In genomic region chr10:101939273-101939635, GRCh38 we compare ENCODE assay signal across 1 cellular context.
TF ChIP-seq lines count a peak whose summit lies in the region.

No MANE protein-coding gene starts in this region.

TF ChIP-seq in SK-N-SH, 30 proteins besides CTCF, POLR2A, EP300 and RAD21 (continued from another document):
- TF ChIP-seq IRF3 (IDR thresholded peaks at IDR 0.05; ENCODE audit: low read depth, low read length) (no peak), MEF2A (IDR thresholded peaks at IDR 0.05; ENCODE audit: borderline replicate concordance, low read depth) (peak; percentile 85; the same call in 1 of the 2 replicates), FOXM1 (IDR thresholded peaks at IDR 0.05; ENCODE audit: low read depth) (no peak), GATA2 (CRISPR knock-in tag; IDR thresholded peaks at IDR 0.05) (no peak), NRF1 (IDR thresholded peaks at IDR 0.05; ENCODE audit: low read depth, low read length) (no peak), FOSL2 (IDR thresholded peaks at IDR 0.05; ENCODE audit: borderline replicate concordance, low read depth) (peak; percentile 78; the same call in 1 of the 2 replicates), JUND (IDR thresholded peaks at IDR 0.05) (peak; percentile 64; the same call in 1 of the 2 replicates)
TF ChIP-seq in SK-N-SH: peak in this region for 6.
